Comparison of ENCODE assay signal across 9 cellular contexts in genomic region chr11:71153005-71153395, GRCh38.
A peak's percentile ranks its signal among the peaks of the same experiment; 100 is the strongest.
DNase-seq lines count a peak whose midpoint lies in the region; ATAC-seq, FAIRE-seq and TF ChIP-seq lines count a peak whose summit lies in the region.
"Had no signal": no experiment of that assay in that cellular context is flagged by ENCODE, and none has a peak within 500 bp of the region (broad histone marks: within the 10 kb centered on the region; RNA-seq: fewer than 3 reads in every experiment).

No MANE protein-coding gene starts in this region.

- ATAC-seq in left lobe of liver (peak; percentile 71), upper lobe of right lung (no peak), HG02981 (IDR thresholded peaks at IDR 0.05; ENCODE audit: unreplicated experiment) (no peak)
- ATAC-seq: activated T-cell treated with anti-CD3 and anti-CD28 coated beads, Interleukin-2, amount 50 U/mL, for 4 hours had no signal

- H3K36me3 ChIP-seq in bronchial epithelial cell (ENCODE audit: control insufficient read depth, insufficient read depth, low read length): no peaks in the 10 kb centered on the region
- no peaks in the 10 kb centered on the region for H3K36me3 ChIP-seq in upper lobe of right lung

- H3K4me1 ChIP-seq in upper lobe of right lung: peaks cover 6% of the 10 kb centered on the region

- TF ChIP-seq CTCF in bronchial epithelial cell (IDR thresholded peaks at IDR 0.05; ENCODE audit: insufficient read depth, low read length, severe bottlenecking): no peak
- TF ChIP-seq CTCF in upper lobe of right lung (IDR thresholded peaks at IDR 0.05): no peak

- H3K9me3 ChIP-seq in upper lobe of right lung: no peaks in the 10 kb centered on the region

- intact Hi-C loops in upper lobe of right lung (cut with DNase I): no loop called here

- H3K4me3 ChIP-seq in bronchial epithelial cell (ENCODE audit: low read depth, low read length) (peak overlapping the region; percentile 14), upper lobe of right lung (no peak overlapping the region)
- H3K4me3 ChIP-seq: lung had no signal

- DNase-seq in HuH-7 (ENCODE audit: low spot score) (peak; percentile 92), bronchial epithelial cell (ENCODE audit: low read depth) (peak; percentile 79), left lobe of liver (ENCODE audit: low spot score) (peak; percentile 62), upper lobe of right lung (peak; percentile 48), CD1c-positive myeloid dendritic cell (ENCODE audit: extremely low spot score) (no peak), RKO (ENCODE audit: low spot score) (no peak)
- DNase-seq: activated T-cell treated with anti-CD3 and anti-CD28 coated beads, Interleukin-2, amount 50 U/mL, for 4 hours had no signal

- no peak overlapping the region for H3K27ac ChIP-seq in upper lobe of right lung

- H3K27me3 ChIP-seq in bronchial epithelial cell (ENCODE audit: control insufficient read depth, insufficient read depth, low read length) (no peaks in the 10 kb centered on the region), upper lobe of right lung (no peaks in the 10 kb centered on the region)

- no peak for FAIRE-seq in bronchial epithelial cell (lab: Jason Lieb, UNC)

Comparison
In these comparisons a context has a peak if more than half of its experiments do, and no peak if none do; other contexts are left out.
1. DNase-seq: peak in HuH-7 (single experiment), bronchial epithelial cell (single experiment), left lobe of liver (single experiment) and upper lobe of right lung (single experiment); none in CD1c-positive myeloid dendritic cell (single experiment) and RKO (single experiment).